ENCODE assay signal across 23 cellular contexts in genomic region chr15:80343610-80344009, GRCh38.
DNase-seq lines count a peak whose midpoint lies in the region; ATAC-seq and TF ChIP-seq lines count a peak whose summit lies in the region.
"Had no signal": no experiment of that assay in that cellular context is flagged by ENCODE, and none has a peak within 500 bp of the region (broad histone marks: within the 10 kb centered on the region; RNA-seq: fewer than 3 reads in every experiment).

No MANE protein-coding gene starts in this region.

- H3K36me3 Mint-ChIP-seq in activated naive CD4-positive, alpha-beta T cell treated with anti-CD3 and anti-CD28 coated beads, Interleukin-2, amount 10 ng/mL, durations not matched to agents 7 days and 5 days, result no peaks in the 10 kb centered on the region
- H3K36me3 Mint-ChIP-seq: activated naive CD4-positive, alpha-beta T cell treated with anti-CD3 and anti-CD28 coated beads, Interleukin-2, amount 50 U/mL, for 72 hours; IgD-negative memory B cell; naive thymus-derived CD4-positive, alpha-beta T cell had no signal

- peak; percentile 81 for ATAC-seq in upper lobe of right lung
- ATAC-seq: activated naive CD4-positive, alpha-beta T cell treated with anti-CD3 and anti-CD28 coated beads, Interleukin-2, amount 50 U/mL, for 72 hours; foreskin keratinocyte; naive thymus-derived CD4-positive, alpha-beta T cell had no signal

- CTCF ChIA-PET in activated naive CD4-positive, alpha-beta T cell treated with anti-CD3 and anti-CD28 coated beads, Interleukin-2, amount 10 ng/mL, durations not matched to agents 7 days and 5 days (lab: Charles Lee), result no interaction called here

- no peaks in the 10 kb centered on the region for H3K4me1 Mint-ChIP-seq in activated naive CD4-positive, alpha-beta T cell treated with anti-CD3 and anti-CD28 coated beads, Interleukin-2, amount 10 ng/mL, durations not matched to agents 7 days and 5 days
- H3K4me1 Mint-ChIP-seq: activated B cell treated with CpG ODN at 0.5 μM for 24 hours; IgD-negative memory B cell; naive thymus-derived CD4-positive, alpha-beta T cell had no signal

- H3K4me1 ChIP-seq in colonic mucosa (no peaks in the 10 kb centered on the region), right atrium auricular region (no peaks in the 10 kb centered on the region), upper lobe of right lung (peaks cover 7% of the 10 kb centered on the region)
- H3K4me1 ChIP-seq: foreskin keratinocyte, SJCRH30 had no signal

- H3K27me3 ChIP-seq in colonic mucosa, result no peaks in the 10 kb centered on the region
- no peaks in the 10 kb centered on the region for H3K27me3 ChIP-seq in right atrium auricular region
- no peaks in the 10 kb centered on the region for H3K27me3 ChIP-seq in upper lobe of right lung
- H3K27me3 ChIP-seq: SJCRH30 had no signal

- peaks cover 12% of the 10 kb centered on the region for H3K27me3 Mint-ChIP-seq in activated naive CD4-positive, alpha-beta T cell treated with anti-CD3 and anti-CD28 coated beads, Interleukin-2, amount 10 ng/mL, durations not matched to agents 7 days and 5 days

- intact Hi-C loops in colonic mucosa (cut with DNase I), result no loop called here
- intact Hi-C loops in upper lobe of right lung (cut with DNase I), result no loop called here

- TF ChIP-seq CTCF in colonic mucosa (IDR thresholded peaks at IDR 0.05) (no peak), right atrium auricular region (IDR thresholded peaks at IDR 0.05) (no peak), upper lobe of right lung (IDR thresholded peaks at IDR 0.05) (no peak)

- H3K27ac ChIP-seq in colonic mucosa, result no peak overlapping the region
- no peak overlapping the region for H3K27ac ChIP-seq in right atrium auricular region
- no peak overlapping the region for H3K27ac ChIP-seq in upper lobe of right lung
- H3K27ac ChIP-seq: coronary artery, foreskin keratinocyte, HL-60, SJCRH30 had no signal

- no peak overlapping the region for H3K4me3 ChIP-seq in colonic mucosa
- H3K4me3 ChIP-seq in right atrium auricular region, result no peak overlapping the region
- H3K4me3 ChIP-seq in upper lobe of right lung, result no peak overlapping the region
- H3K4me3 ChIP-seq: coronary artery, SJCRH30 had no signal

- H3K9me3 Mint-ChIP-seq in activated naive CD4-positive, alpha-beta T cell treated with anti-CD3 and anti-CD28 coated beads, Interleukin-2, amount 10 ng/mL, durations not matched to agents 7 days and 5 days, result no peaks in the 10 kb centered on the region
- H3K9me3 Mint-ChIP-seq: activated B cell treated with CpG ODN at 0.5 μM for 24 hours; activated naive CD4-positive, alpha-beta T cell treated with anti-CD3 and anti-CD28 coated beads, Interleukin-2, amount 50 U/mL, for 72 hours; HFFc6; IgD-negative memory B cell; naive thymus-derived CD4-positive, alpha-beta T cell had no signal

- H3K36me3 ChIP-seq in colonic mucosa (no peaks in the 10 kb centered on the region), right atrium auricular region (no peaks in the 10 kb centered on the region), upper lobe of right lung (no peaks in the 10 kb centered on the region)
- H3K36me3 ChIP-seq: SJCRH30 had no signal

- H3K9me3 ChIP-seq in colonic mucosa (no peaks in the 10 kb centered on the region), right atrium auricular region (no peaks in the 10 kb centered on the region), upper lobe of right lung (no peaks in the 10 kb centered on the region)
- H3K9me3 ChIP-seq: SJCRH30 had no signal

- H3K27ac Mint-ChIP-seq in activated naive CD4-positive, alpha-beta T cell treated with anti-CD3 and anti-CD28 coated beads, Interleukin-2, amount 10 ng/mL, durations not matched to agents 7 days and 5 days, result no peak overlapping the region
- H3K27ac Mint-ChIP-seq: activated B cell treated with CpG ODN at 0.5 μM for 24 hours; activated naive CD4-positive, alpha-beta T cell treated with anti-CD3 and anti-CD28 coated beads, Interleukin-2, amount 50 U/mL, for 72 hours; HFFc6; IgD-negative memory B cell; naive thymus-derived CD4-positive, alpha-beta T cell had no signal

- H3K9ac ChIP-seq in colonic mucosa (ENCODE audit: low read depth in 2 of 2, low read length in 2 of 2), result no peak overlapping the region

- DNase-seq in colonic mucosa (peak; percentile 49), right atrium auricular region (ENCODE audit: low spot score) (peak; percentile 77), mucosa of gallbladder (ENCODE audit: low spot score) (peak; percentile 69), upper lobe of right lung (peak; percentile 72), inferior parietal cortex (ENCODE audit: extremely low spot score) (no peak), NCI-H2107 treated with DMSO at 0.1 percent for 48 hours (lab: John Stamatoyannopoulos, UW; ENCODE audit: unreplicated experiment) (no peak)
- DNase-seq in activated naive CD4-positive, alpha-beta T cell treated with anti-CD3 and anti-CD28 coated beads, Interleukin-2, amount 10 ng/mL, durations not matched to agents 7 days and 5 days, result no peak
- DNase-seq: activated B cell treated with CpG ODN at 0.5 μM for 24 hours; activated T-cell treated with anti-CD3 and anti-CD28 coated beads, Interleukin-2, amount 50 U/mL, for 48 hours; DND-41; foreskin keratinocyte; HFFc6; naive thymus-derived CD4-positive, alpha-beta T cell; NCI-H1436 treated with DMSO at 0.1 percent for 48 hours; NCI-H82; posterior cingulate gyrus; SJCRH30; stimulated activated CD4-positive, alpha-beta T cell treated with anti-CD3 and anti-CD28 coated beads, Interleukin-4, amount 100 ng/mL, for 24 hours; T-helper 2 cell had no signal

- no peak overlapping the region for H3K4me3 Mint-ChIP-seq in activated naive CD4-positive, alpha-beta T cell treated with anti-CD3 and anti-CD28 coated beads, Interleukin-2, amount 10 ng/mL, durations not matched to agents 7 days and 5 days
- H3K4me3 Mint-ChIP-seq: activated B cell treated with CpG ODN at 0.5 μM for 24 hours; HFFc6; IgD-negative memory B cell; naive thymus-derived CD4-positive, alpha-beta T cell had no signal

Comparison
In these comparisons a context has a peak if more than half of its experiments do, and no peak if none do; other contexts are left out.
1. DNase-seq: peak in colonic mucosa (single experiment), right atrium auricular region (single experiment), mucosa of gallbladder (single experiment) and upper lobe of right lung (single experiment); none in inferior parietal cortex (single experiment), activated naive CD4-positive, alpha-beta T cell treated with anti-CD3 and anti-CD28 coated beads, Interleukin-2, amount 10 ng/mL, durations not matched to agents 7 days and 5 days (single experiment) and NCI-H2107 treated with DMSO at 0.1 percent for 48 hours (single experiment).